ENCODE assay signal across 1 cellular context in genomic region chr19:16359074-16359473, GRCh38.
TF ChIP-seq lines count a peak whose summit lies in the region.

No MANE protein-coding gene starts in this region.

TF ChIP-seq in GM23338, 12 proteins besides CTCF, POLR2A, EP300 and RAD21 (continued from another document):
- TF ChIP-seq ZNF462 (CRISPR knock-in tag; IDR thresholded peaks at IDR 0.05): no peak
